8 cellular contexts compared by ENCODE assay signal in the genomic region with DNA sequence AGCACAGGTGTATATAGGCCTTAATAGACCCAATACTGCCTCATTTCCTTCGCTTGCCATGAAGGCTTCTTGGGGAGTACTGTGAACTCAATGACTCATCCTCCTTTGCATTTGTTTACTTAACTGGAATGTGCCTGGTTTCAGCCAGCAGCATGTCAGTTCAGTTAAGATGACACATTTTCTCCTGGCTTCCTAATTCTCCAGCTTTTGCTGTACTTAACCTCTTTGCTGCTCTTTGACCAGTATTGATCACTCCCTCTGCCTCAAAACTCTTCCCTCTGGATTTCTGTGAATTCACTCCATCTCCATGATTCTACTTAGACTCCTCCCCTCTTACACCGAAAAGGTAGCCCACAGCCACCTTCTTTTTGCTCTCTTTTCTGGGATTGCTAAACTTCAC.
A peak's percentile ranks its signal among the peaks of the same experiment; 100 is the strongest.
DNase-seq lines count a peak whose midpoint lies in the region; ATAC-seq and TF ChIP-seq lines count a peak whose summit lies in the region.

No MANE protein-coding gene starts in this region.

- no peak overlapping the region for H3K4me3 ChIP-seq in astrocyte of the spinal cord (ENCODE audit: low read depth, low read length)

- no peak for ATAC-seq in activated CD4-positive, CD25-positive, alpha-beta regulatory T cell treated with anti-CD3 and anti-CD28 coated beads, Interleukin-2, amount 50 U/mL, for 24 hours
- no peak for ATAC-seq in HG02852 (IDR thresholded peaks at IDR 0.05; ENCODE audit: unreplicated experiment)

- DNase-seq in AG20443 (ENCODE audit: low spot score): peak; percentile 62
- DNase-seq in HS-5 (ENCODE audit: low read depth): peak; percentile 61
- peak; percentile 83 for DNase-seq in astrocyte of the spinal cord (ENCODE audit: low read depth, low spot score)
- peak; percentile 87 for DNase-seq in kidney tubule cell (ENCODE audit: low spot score)
- DNase-seq in putamen (ENCODE audit: low spot score): no peak
- no peak for DNase-seq in NCI-H82 (lab: John Stamatoyannopoulos, UW)

- no peak for TF ChIP-seq CTCF in astrocyte of the spinal cord (IDR thresholded peaks at IDR 0.05; ENCODE audit: low read depth, low read length)

- in situ Hi-C loops in astrocyte of the spinal cord (cut with HindIII; ENCODE audit: low sequenced_read_pairs): no loop called here

Comparison
In these comparisons a context has a peak if more than half of its experiments do, and no peak if none do; other contexts are left out.
1. DNase-seq: peak in AG20443 (single experiment), HS-5 (single experiment), astrocyte of the spinal cord (single experiment) and kidney tubule cell (single experiment); none in putamen (single experiment) and NCI-H82 (single experiment).